In the genomic region with DNA sequence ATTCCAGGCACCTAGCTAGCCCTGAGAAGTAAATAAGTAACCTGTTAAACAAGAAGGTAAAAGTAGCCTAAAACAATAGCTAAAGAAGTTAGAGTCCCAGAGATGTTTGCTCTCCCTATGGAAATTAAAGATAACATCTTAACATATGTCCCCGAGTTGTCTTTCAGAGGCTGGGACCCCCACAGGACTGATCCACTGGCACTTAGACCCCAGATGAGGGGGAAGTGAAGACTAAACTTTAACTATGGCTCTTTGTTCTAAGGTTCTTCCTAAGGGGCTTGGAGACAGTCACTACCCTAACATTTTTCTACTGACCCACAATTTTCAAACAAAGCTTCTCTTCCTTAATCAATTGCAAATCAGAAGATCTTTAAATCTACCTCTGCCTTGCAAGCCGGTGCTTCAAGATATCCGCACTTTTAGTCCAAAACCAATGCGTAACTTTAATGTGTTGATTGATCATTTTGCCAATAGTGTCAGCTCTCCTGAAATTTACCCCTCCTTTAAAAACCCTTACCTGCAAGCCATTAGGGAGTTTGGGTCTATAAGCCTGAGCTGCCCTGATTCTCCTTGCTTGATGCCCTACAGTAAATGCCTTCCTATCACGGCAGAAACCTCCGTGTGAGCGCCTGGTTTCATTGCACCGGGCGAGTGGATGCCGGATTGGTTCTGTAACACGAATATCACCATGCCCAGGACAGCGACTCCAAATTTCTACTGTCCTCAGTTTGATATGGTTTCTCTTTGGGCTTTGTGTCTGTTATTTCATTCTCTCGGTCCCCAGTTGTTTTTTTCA, we compare ENCODE assay signal across 17 cellular contexts.
DNase-seq lines count a peak whose midpoint lies in the region; ATAC-seq and TF ChIP-seq lines count a peak whose summit lies in the region.
"Had no signal": no experiment of that assay in that cellular context is flagged by ENCODE, and none has a peak within 500 bp of the region (broad histone marks: within the 10 kb centered on the region; RNA-seq: fewer than 3 reads in every experiment).

No MANE protein-coding gene starts in this region.

- H3K79me1 ChIP-seq in neuronal stem cell (ENCODE audit: low read depth, low read length) = no peaks in the 10 kb centered on the region

- H3K4me1 ChIP-seq in SK-N-SH (ENCODE audit: control insufficient read depth in 1 of 2, insufficient read depth in 2 of 2, low read depth in 1 of 2, low read length in 1 of 2) (peaks cover 5 to 22% of the 10 kb centered on the region in 2 experiments; a peak in 3 of 4 replicates), Loucy (ENCODE audit: insufficient read depth, low read length, poor library complexity, severe bottlenecking) (peaks cover 39% of the 10 kb centered on the region), endodermal cell (ENCODE audit: control insufficient read depth, insufficient read depth, low read length) (peaks cover 16% of the 10 kb centered on the region), neuronal stem cell (ENCODE audit: control insufficient read depth in 2 of 2, insufficient read depth in 1 of 2, low read depth in 1 of 2, low read length in 2 of 2) (peaks cover 15 to 22% of the 10 kb centered on the region in 2 donors)
- H3K4me1 ChIP-seq: left lung, psoas muscle, upper lobe of right lung had no signal

- H3K9ac ChIP-seq in SK-N-SH (no peak overlapping the region), Loucy (ENCODE audit: low read depth, low read length, poor library complexity, severe bottlenecking) (no peak overlapping the region), endodermal cell (ENCODE audit: extremely low read depth, low read length, poor library complexity, severe bottlenecking) (no peak overlapping the region), neuronal stem cell (ENCODE audit: low read depth, low read length, poor library complexity) (no peak overlapping the region)

- TF ChIP-seq CTCF in SK-N-SH (IDR thresholded peaks at IDR 0.05) (no peak), Loucy (conservative IDR thresholded peaks at IDR 0.05; ENCODE audit: low read length) (no peak), endodermal cell (conservative IDR thresholded peaks at IDR 0.05) (no peak), omental fat pad (IDR thresholded peaks at IDR 0.05) (no peak)

- H3K23ac ChIP-seq in neuronal stem cell (ENCODE audit: low read depth, low read length, poor library complexity) = no peak overlapping the region

- TF ChIP-seq RAD21 in SK-N-SH (IDR thresholded peaks at IDR 0.05; ENCODE audit: low read length) = no peak

- no peak overlapping the region for H2AFZ ChIP-seq in SK-N-SH (ENCODE audit: low read depth)
- no peak overlapping the region for H2AFZ ChIP-seq in Loucy (ENCODE audit: low read length)
- peak overlapping the region; percentile 85 for H2AFZ ChIP-seq in neuronal stem cell (ENCODE audit: low read length)

- H3K14ac ChIP-seq in neuronal stem cell (ENCODE audit: low read length) = no peak overlapping the region

- intact Hi-C loops in cardiac septum (cut with DNase I) = no loop called here

- no peak overlapping the region for H4K8ac ChIP-seq in neuronal stem cell (ENCODE audit: low read depth, low read length)

- peaks cover 38% of the 10 kb centered on the region for H3K27me3 Mint-ChIP-seq in endodermal cell (ENCODE audit: insufficient read depth)

- no peak overlapping the region for H3K4ac ChIP-seq in neuronal stem cell (ENCODE audit: low read length)

- H3K9me2 ChIP-seq in SK-N-SH (no peaks in the 10 kb centered on the region), Loucy (replicated peaks; ENCODE audit: low read depth, low read length) (no peaks in the 10 kb centered on the region)

- 84% methylated on average over 13 of the region's 13 CpGs for WGBS in SK-N-SH (ENCODE audit: low lambda C conversion rate)
- WGBS in endodermal cell (ENCODE audit: insufficient coverage in 1 of 2, insufficient read length in 1 of 2), 2 experiments = 44% methylated on average over 9 to 13 of the region's 13 CpGs
- no CpG with 5 or more reads among the region's 13 CpGs for WGBS in neuronal stem cell (ENCODE audit: extremely low coverage in 2 of 2, insufficient read length in 2 of 2, insufficient replicate concordance in 1 of 2), 2 donors

- no peak overlapping the region for H2BK12ac ChIP-seq in neuronal stem cell (ENCODE audit: low read length)

- no peaks in the 10 kb centered on the region for H3F3A ChIP-seq in SK-N-SH (replicated peaks; ENCODE audit: insufficient read depth)
- H3F3A ChIP-seq in Loucy (ENCODE audit: low read depth) = no peaks in the 10 kb centered on the region

- no peak overlapping the region for H2BK120ac ChIP-seq in neuronal stem cell (ENCODE audit: low read depth, low read length)

- peak overlapping the region; percentile 80 for H3K27ac Mint-ChIP-seq in endodermal cell
- H3K27ac Mint-ChIP-seq: activated naive CD8-positive, alpha-beta T cell treated with anti-CD3 and anti-CD28 coated beads for 36 hours had no signal

- no peak for TF ChIP-seq EP300 in SK-N-SH (IDR thresholded peaks at IDR 0.05; ENCODE audit: borderline replicate concordance in 1 of 2, low read depth in 1 of 2, low read length in 1 of 2)

- H3K36me3 ChIP-seq in SK-N-SH (replicated peaks in 1 of 2; ENCODE audit: control insufficient read depth in 1 of 2, insufficient read depth in 2 of 2, low read length in 1 of 2) = no peaks in the 10 kb centered on the region
- H3K36me3 ChIP-seq in Loucy (ENCODE audit: insufficient read depth, low read length) = no peaks in the 10 kb centered on the region
- no peaks in the 10 kb centered on the region for H3K36me3 ChIP-seq in endodermal cell (ENCODE audit: control insufficient read depth, insufficient read depth, low read length)
- H3K36me3 ChIP-seq in neuronal stem cell (replicated peaks in 1 of 2; ENCODE audit: control insufficient read depth in 2 of 2, insufficient read depth in 2 of 2, low read length in 2 of 2) = no peaks in the 10 kb centered on the region
- H3K36me3 ChIP-seq: left lung, upper lobe of right lung had no signal

- peak overlapping the region; percentile 39 for H3K4me3 Mint-ChIP-seq in endodermal cell
- H3K4me3 Mint-ChIP-seq: activated naive CD8-positive, alpha-beta T cell treated with anti-CD3 and anti-CD28 coated beads for 36 hours had no signal

- no peak for ATAC-seq in SK-N-SH treated with all-trans-retinoic acid at 6 μM for 48 hours
- no peak for ATAC-seq in omental fat pad (ENCODE audit: low FRiP score)
- ATAC-seq: left lung, psoas muscle, upper lobe of right lung had no signal

- H4K91ac ChIP-seq in neuronal stem cell (ENCODE audit: low read depth, low read length, poor library complexity) = no peak overlapping the region

- no peak overlapping the region for H2BK15ac ChIP-seq in neuronal stem cell (ENCODE audit: low read length)

- H2AK5ac ChIP-seq in neuronal stem cell (ENCODE audit: low read depth, low read length) = no peak overlapping the region

- H3K18ac ChIP-seq in neuronal stem cell (ENCODE audit: low read length) = no peak overlapping the region

- H3K9me3 ChIP-seq in SK-N-SH (no peaks in the 10 kb centered on the region), Loucy (ENCODE audit: insufficient read depth, low read depth, low read length) (no peaks in the 10 kb centered on the region), endodermal cell (ENCODE audit: control insufficient read depth, low read length) (peaks cover 5% of the 10 kb centered on the region), neuronal stem cell (replicated peaks in 1 of 2; ENCODE audit: control insufficient read depth in 2 of 2, insufficient read depth in 1 of 2, low read depth in 1 of 2, low read length in 2 of 2) (no peaks in the 10 kb centered on the region)
- H3K9me3 ChIP-seq: left lung, psoas muscle, upper lobe of right lung had no signal

- POLR2A ChIA-PET in SK-N-SH (lab: Yijun Ruan, JAX) = no interaction called here

- no peak overlapping the region for H2BK5ac ChIP-seq in neuronal stem cell (ENCODE audit: low read length)

- H3K4me3 ChIP-seq in SK-N-SH (ENCODE audit: low read depth in 2 of 2, low read length in 1 of 2) (no peak overlapping the region), Loucy (ENCODE audit: low read length, poor library complexity, severe bottlenecking) (no peak overlapping the region), endodermal cell (ENCODE audit: low read length) (peak overlapping the region; percentile 65), neuronal stem cell (ENCODE audit: low read length in 2 of 2) (no peak overlapping the region)
- H3K4me3 ChIP-seq: left lung, psoas muscle, upper lobe of right lung had no signal

- CTCF ChIA-PET in SK-N-SH (lab: Yijun Ruan, JAX) = interaction anchor here (0.6 to 1.5 kb wide), 4 partner anchors 14 to 283 kb away, joined by 3 to 5 read pairs (median 3); no protein-coding TSS in a partner anchor

- peaks cover 4% of the 10 kb centered on the region for H3K9me3 Mint-ChIP-seq in endodermal cell
- H3K9me3 Mint-ChIP-seq: activated naive CD8-positive, alpha-beta T cell treated with anti-CD3 and anti-CD28 coated beads for 36 hours had no signal

- no peak for DNase-seq in SK-N-SH
- DNase-seq in endodermal cell = peak; percentile 66
- no peak for DNase-seq in neuronal stem cell (ENCODE audit: low spot score)
- DNase-seq in effector CD4-positive, alpha-beta T cell = no peak
- no peak for DNase-seq in omental fat pad (ENCODE audit: low spot score)
- no peak for DNase-seq in cardiac septum (ENCODE audit: low spot score)
- DNase-seq: 8988T; caudate nucleus; left lung; psoas muscle; stimulated activated CD4-positive, alpha-beta T cell treated with anti-CD3 and anti-CD28 coated beads, Interleukin-12 subunit alpha, Interleukin-12 subunit beta, amount 100 ng/mL, for 4 hours; stimulated activated naive CD4-positive, alpha-beta T cell treated with Interleukin-2 at 50 U/mL for 16 hours; upper lobe of right lung had no signal

- peaks cover 48% of the 10 kb centered on the region for H3K4me1 Mint-ChIP-seq in endodermal cell

- H4K20me1 ChIP-seq in SK-N-SH (ENCODE audit: insufficient read depth) (no peaks in the 10 kb centered on the region), Loucy (ENCODE audit: insufficient read depth, low read length, poor library complexity, severe bottlenecking) (no peaks in the 10 kb centered on the region)

- H3K4me2 ChIP-seq in SK-N-SH (peak overlapping the region; percentile 67; the same call in 1 of the 2 replicates), Loucy (ENCODE audit: low read depth, low read length, poor library complexity, severe bottlenecking) (peak overlapping the region; percentile 71), neuronal stem cell (ENCODE audit: insufficient read depth, low read length, poor library complexity, severe bottlenecking) (no peak overlapping the region)

- H3K79me2 ChIP-seq in SK-N-SH (ENCODE audit: insufficient read depth) = no peaks in the 10 kb centered on the region
- no peaks in the 10 kb centered on the region for H3K79me2 ChIP-seq in Loucy (ENCODE audit: insufficient read depth, low read length)

- no peaks in the 10 kb centered on the region for H3K27me3 ChIP-seq in SK-N-SH (ENCODE audit: insufficient read depth)
- no peaks in the 10 kb centered on the region for H3K27me3 ChIP-seq in Loucy (ENCODE audit: insufficient read depth, low read length, poor library complexity, severe bottlenecking)
- H3K27me3 ChIP-seq in endodermal cell (ENCODE audit: control insufficient read depth, insufficient read depth, low read length, poor library complexity, severe bottlenecking) = no peaks in the 10 kb centered on the region
- H3K27me3 ChIP-seq in neuronal stem cell (ENCODE audit: control insufficient read depth in 3 of 3, insufficient read depth in 3 of 3, low read depth in 1 of 3, low read length in 3 of 3) = no peaks in the 10 kb centered on the region
- H3K27me3 ChIP-seq: upper lobe of right lung had no signal

- H3K27ac ChIP-seq in SK-N-SH (ENCODE audit: low read depth in 2 of 2, low read length in 1 of 2) = no peak overlapping the region; a peak in 1 of 4 replicates
- H3K27ac ChIP-seq in endodermal cell (ENCODE audit: low read depth, low read length) = no peak overlapping the region
- H3K27ac ChIP-seq in neuronal stem cell (replicated peaks; ENCODE audit: low read length) = no peak overlapping the region
- H3K27ac ChIP-seq: C4-2B, left lung, psoas muscle, upper lobe of right lung had no signal

- H3K36me3 Mint-ChIP-seq in endodermal cell (ENCODE audit: low read depth) = no peaks in the 10 kb centered on the region
- H3K36me3 Mint-ChIP-seq: activated naive CD8-positive, alpha-beta T cell treated with anti-CD3 and anti-CD28 coated beads for 36 hours had no signal
